In genomic region chr11:57566564-57567209, GRCh38 we compare ENCODE assay signal across 8 cellular contexts. TPM values are rescaled to one million over a fixed set of nuclear protein-coding genes. Genes with fewer than 3 reads are reported as not detected.
DNase-seq lines count a peak whose midpoint lies in the region; ATAC-seq and TF ChIP-seq lines count a peak whose summit lies in the region.

No MANE protein-coding gene starts in this region.

- H3K4me1 Mint-ChIP-seq in GM23338 = peaks cover 35% of the 10 kb centered on the region
- H3K4me1 Mint-ChIP-seq in activated CD4-positive, alpha-beta memory T cell treated with anti-CD3 and anti-CD28 coated beads, Interleukin-2, amount 10 ng/mL, durations not matched to agents 7 days and 5 days = peaks cover 40% of the 10 kb centered on the region
- H3K4me1 Mint-ChIP-seq in glutamatergic neuron (ENCODE audit: low read depth, unreplicated experiment) = peaks cover 25% of the 10 kb centered on the region

- no peak overlapping the region for H3K27ac ChIP-seq in GM23338 (ENCODE audit: low read depth)

- no peak overlapping the region for H3K27ac Mint-ChIP-seq in GM23338
- H3K27ac Mint-ChIP-seq in activated CD4-positive, alpha-beta memory T cell treated with anti-CD3 and anti-CD28 coated beads, Interleukin-2, amount 10 ng/mL, durations not matched to agents 7 days and 5 days = peak overlapping the region; percentile 87
- H3K27ac Mint-ChIP-seq in glutamatergic neuron (ENCODE audit: unreplicated experiment) = peak overlapping the region; percentile 76

- no peaks in the 10 kb centered on the region for H3K9me3 Mint-ChIP-seq in GM23338
- no peaks in the 10 kb centered on the region for H3K9me3 Mint-ChIP-seq in activated CD4-positive, alpha-beta memory T cell treated with anti-CD3 and anti-CD28 coated beads, Interleukin-2, amount 10 ng/mL, durations not matched to agents 7 days and 5 days
- H3K9me3 Mint-ChIP-seq in glutamatergic neuron (ENCODE audit: unreplicated experiment) = peaks cover 6% of the 10 kb centered on the region

- no peaks in the 10 kb centered on the region; the same call in 2 of the 3 replicates for H3K36me3 Mint-ChIP-seq in GM23338 (ENCODE audit: low read depth)
- H3K36me3 Mint-ChIP-seq in activated CD4-positive, alpha-beta memory T cell treated with anti-CD3 and anti-CD28 coated beads, Interleukin-2, amount 10 ng/mL, durations not matched to agents 7 days and 5 days (ENCODE audit: low read depth) = peaks cover 43% of the 10 kb centered on the region
- H3K36me3 Mint-ChIP-seq in glutamatergic neuron (ENCODE audit: unreplicated experiment) = no peaks in the 10 kb centered on the region

- DNase-seq in GM23338 (ENCODE audit: low spot score) (no peak), glutamatergic neuron (no peak), activated gamma-delta T cell (lab: John Stamatoyannopoulos, UW) (no peak), DMS 273 treated with DMSO at 0.1 percent for 48 hours (lab: John Stamatoyannopoulos, UW) (no peak), NCI-H226 (no peak)
- DNase-seq in activated CD4-positive, alpha-beta memory T cell treated with anti-CD3 and anti-CD28 coated beads, Interleukin-2, amount 10 ng/mL, durations not matched to agents 7 days and 5 days = peak; percentile 31
- DNase-seq in stimulated activated CD4-positive, alpha-beta T cell treated with anti-CD3 and anti-CD28 coated beads, Interleukin-4, amount 100 ng/mL, for 24 hours = peak; percentile 5

- peak overlapping the region; percentile 97 for H3K4me2 ChIP-seq in GM23338

- ATAC-seq in GM23338 = no peak
- ATAC-seq in HG02623 (IDR thresholded peaks at IDR 0.05; ENCODE audit: unreplicated experiment) = no peak

- peaks cover 24% of the 10 kb centered on the region for H3K79me2 ChIP-seq in GM23338 (replicated peaks; ENCODE audit: insufficient read depth)

- H3K4me1 ChIP-seq in GM23338 (ENCODE audit: insufficient read depth) = peaks cover 23% of the 10 kb centered on the region

- H3K4me3 Mint-ChIP-seq in GM23338 (peak overlapping the region; percentile 86), glutamatergic neuron (ENCODE audit: unreplicated experiment) (peak overlapping the region; percentile 89)
- H3K4me3 Mint-ChIP-seq in activated CD4-positive, alpha-beta memory T cell treated with anti-CD3 and anti-CD28 coated beads, Interleukin-2, amount 10 ng/mL, durations not matched to agents 7 days and 5 days = peak overlapping the region; percentile 99

- H3K36me3 ChIP-seq in GM23338 (ENCODE audit: insufficient read depth) = no peaks in the 10 kb centered on the region

- peaks cover 16% of the 10 kb centered on the region for H3F3A ChIP-seq in GM23338 (replicated peaks; ENCODE audit: low read depth)

- no peaks in the 10 kb centered on the region for H4K20me1 ChIP-seq in GM23338 (replicated peaks; ENCODE audit: insufficient read depth)

- H2AFZ ChIP-seq in GM23338 = peak overlapping the region; percentile 94

- H3K9me2 ChIP-seq in GM23338 (ENCODE audit: insufficient read depth) = no peaks in the 10 kb centered on the region

- H3K27me3 ChIP-seq in GM23338 (ENCODE audit: insufficient read depth) = no peaks in the 10 kb centered on the region

- H3K27me3 Mint-ChIP-seq in GM23338 (ENCODE audit: insufficient read depth, low read depth, poor library complexity) (peaks cover 10% of the 10 kb centered on the region), glutamatergic neuron (ENCODE audit: unreplicated experiment) (peaks cover 4% of the 10 kb centered on the region)
- no peaks in the 10 kb centered on the region for H3K27me3 Mint-ChIP-seq in activated CD4-positive, alpha-beta memory T cell treated with anti-CD3 and anti-CD28 coated beads, Interleukin-2, amount 10 ng/mL, durations not matched to agents 7 days and 5 days

- peak overlapping the region; percentile 96 for H3K4me3 ChIP-seq in GM23338

- TF ChIP-seq CTCF in GM23338 (conservative IDR thresholded peaks at IDR 0.05; ENCODE audit: low read depth in 2 of 2) (no peak), glutamatergic neuron (IDR thresholded peaks at IDR 0.05; ENCODE audit: partially characterized antibody, unreplicated experiment) (no peak)

- POLR2A ChIA-PET in activated CD4-positive, alpha-beta memory T cell treated with anti-CD3 and anti-CD28 coated beads, Interleukin-2, amount 10 ng/mL, durations not matched to agents 7 days and 5 days (lab: Charles Lee) = interaction anchor here (1.6 to 2.2 kb wide), 5 partner anchors 52 to 82 kb away, joined by 5 to 15 read pairs (median 5); partner anchors contain the start of genes SLC43A1 and YPEL4

- CTCF ChIA-PET in activated CD4-positive, alpha-beta memory T cell treated with anti-CD3 and anti-CD28 coated beads, Interleukin-2, amount 10 ng/mL, durations not matched to agents 7 days and 5 days (lab: Charles Lee) = interaction anchor here (1.1 to 7.4 kb wide), 5 partner anchors 18 to 234 kb away, joined by 4 to 206 read pairs (median 18); no protein-coding TSS in a partner anchor

TF ChIP-seq in GM23338, 12 proteins besides CTCF, POLR2A, EP300 and RAD21 (continues in another document):
- TF ChIP-seq POLR2AphosphoS5 (IDR thresholded peaks at IDR 0.05; ENCODE audit: low read depth) = no peak
- TF ChIP-seq ZNF331 (CRISPR knock-in tag; IDR thresholded peaks at IDR 0.05; ENCODE audit: low read depth) = no peak
- no peak for TF ChIP-seq NANOG (IDR thresholded peaks at IDR 0.05; ENCODE audit: borderline replicate concordance)

RNA-seq across cellular contexts. Expression of gene UBE2L6, which starts 0.8 kb away (rescaled TPM):
- 42.2 and 52.0 TPM in 2 replicates for total RNA-seq in GM23338 (2014; rRNA removed; shearing (Covaris generic))
- 46.0 and 46.5 TPM in 2 replicates for polyA plus RNA-seq in GM23338 (2016; fragmentation: Nextera tagmentation; extraction: Ambion mirVana)
- total RNA-seq in activated CD4-positive, alpha-beta memory T cell treated with anti-CD3 and anti-CD28 coated beads, Interleukin-2, amount 10 ng/mL, durations not matched to agents 7 days and 5 days = 100 to 1,000 TPM; 281 to 285 TPM
- 199 TPM for total RNA-seq in glutamatergic neuron (ENCODE audit: unreplicated experiment)

RNA-seq across cellular contexts. Expression of gene SMTNL1, which starts 29.3 kb away (rescaled TPM):
- total RNA-seq in GM23338 (2014; rRNA removed; shearing (Covaris generic)) = 0.31 TPM in 1 of 2 replicates, not detected in the other
- 0.14 and 0.70 TPM in 2 replicates for polyA plus RNA-seq in GM23338 (2016; fragmentation: Nextera tagmentation; extraction: Ambion mirVana)
- not detected for total RNA-seq in activated CD4-positive, alpha-beta memory T cell treated with anti-CD3 and anti-CD28 coated beads, Interleukin-2, amount 10 ng/mL, durations not matched to agents 7 days and 5 days
- not detected for total RNA-seq in glutamatergic neuron (ENCODE audit: unreplicated experiment)

RNA-seq across cellular contexts. Expression of gene SERPING1, which starts 30.8 kb away (rescaled TPM):
- total RNA-seq in GM23338 (2014; rRNA removed; shearing (Covaris generic)) = 40.8 and 42.3 TPM in 2 replicates
- 49.8 and 54.7 TPM in 2 replicates for polyA plus RNA-seq in GM23338 (2016; fragmentation: Nextera tagmentation; extraction: Ambion mirVana)
- total RNA-seq in activated CD4-positive, alpha-beta memory T cell treated with anti-CD3 and anti-CD28 coated beads, Interleukin-2, amount 10 ng/mL, durations not matched to agents 7 days and 5 days = under 1 TPM; 0.55 to 0.93 TPM
- 46.1 TPM for total RNA-seq in glutamatergic neuron (ENCODE audit: unreplicated experiment)

RNA-seq across cellular contexts. Expression of gene TIMM10, which starts 36.1 kb away (rescaled TPM):
- total RNA-seq in GM23338 (2014; rRNA removed; shearing (Covaris generic)) = 59.1 and 75.8 TPM in 2 replicates
- polyA plus RNA-seq in GM23338 (2016; fragmentation: Nextera tagmentation; extraction: Ambion mirVana) = 193 and 194 TPM in 2 replicates
- total RNA-seq in activated CD4-positive, alpha-beta memory T cell treated with anti-CD3 and anti-CD28 coated beads, Interleukin-2, amount 10 ng/mL, durations not matched to agents 7 days and 5 days = 10 to 100 TPM; 82.4 to 86.1 TPM
- total RNA-seq in glutamatergic neuron (ENCODE audit: unreplicated experiment) = 51.2 TPM

RNA-seq across cellular contexts. Expression of gene SLC43A1, which starts 51.2 kb away (rescaled TPM):
- total RNA-seq in GM23338 (2014; rRNA removed; shearing (Covaris generic)) = 49.7 and 49.8 TPM in 2 replicates
- polyA plus RNA-seq in GM23338 (2016; fragmentation: Nextera tagmentation; extraction: Ambion mirVana) = 19.6 and 19.7 TPM in 2 replicates
- 10 to 100 TPM; 29.9 to 31.7 TPM for total RNA-seq in activated CD4-positive, alpha-beta memory T cell treated with anti-CD3 and anti-CD28 coated beads, Interleukin-2, amount 10 ng/mL, durations not matched to agents 7 days and 5 days
- total RNA-seq in glutamatergic neuron (ENCODE audit: unreplicated experiment) = 5.2 TPM

Comparison
In these comparisons a context has a peak if more than half of its experiments do, and no peak if none do; other contexts are left out.
1. DNase-seq: peak in activated CD4-positive, alpha-beta memory T cell treated with anti-CD3 and anti-CD28 coated beads, Interleukin-2, amount 10 ng/mL, durations not matched to agents 7 days and 5 days (single experiment) and stimulated activated CD4-positive, alpha-beta T cell treated with anti-CD3 and anti-CD28 coated beads, Interleukin-4, amount 100 ng/mL, for 24 hours (single experiment); none in GM23338 (single experiment), glutamatergic neuron (single experiment), activated gamma-delta T cell (single experiment), DMS 273 treated with DMSO at 0.1 percent for 48 hours (single experiment) and NCI-H226 (single experiment).
2. RNA of gene SERPING1, which starts 30.8 kb away (total RNA-seq): 46.1 TPM in glutamatergic neuron (single experiment) and 40.8 to 42.3 TPM in GM23338; 0.55 to 0.93 TPM in activated CD4-positive, alpha-beta memory T cell treated with anti-CD3 and anti-CD28 coated beads, Interleukin-2, amount 10 ng/mL, durations not matched to agents 7 days and 5 days; every median in the first group is over 10 times any median in the second.
3. Peak in every context shown above with its lines, with median percentiles within 50 percentile points of each other: H3K4me3 Mint-ChIP-seq.